ENCODE assay signal across 7 cellular contexts in the genomic region with DNA sequence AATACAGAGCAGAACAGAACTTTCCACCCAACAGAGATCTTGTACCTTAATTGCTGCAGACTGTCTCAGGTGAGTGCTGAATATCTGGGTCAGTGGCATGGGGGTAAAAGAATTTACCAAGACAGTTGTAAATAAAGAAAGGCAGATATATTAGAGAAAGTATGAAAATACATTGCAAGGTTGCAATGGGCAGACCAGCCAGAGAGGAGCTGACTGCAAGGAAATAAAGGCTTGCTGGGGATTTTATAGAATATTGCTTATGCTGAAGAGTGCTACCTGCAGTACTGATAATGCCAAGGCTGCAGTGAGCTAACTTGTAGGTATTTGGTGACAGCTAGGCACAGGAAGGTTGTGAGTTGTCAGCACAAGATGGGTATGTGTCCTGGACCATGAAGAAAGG.
"Had no signal": no experiment of that assay in that cellular context is flagged by ENCODE, and none has a peak within 500 bp of the region (broad histone marks: within the 10 kb centered on the region; RNA-seq: fewer than 3 reads in every experiment).

No MANE protein-coding gene starts in this region.

- H3K27ac ChIP-seq: HL-60, KMS-11 had no signal

- ATAC-seq: K562 had no signal

- H3K4me2 ChIP-seq: KMS-11 had no signal

- FAIRE-seq: HTR-8/SVneo, K562 had no signal

- H3K9ac ChIP-seq: KMS-11 had no signal

- DNase-seq: IMR-90, KBM-7, KG1 had no signal

- H3K4me3 ChIP-seq: K562 had no signal
